Comparison of ENCODE assay signal across 8 cellular contexts in the genomic region with DNA sequence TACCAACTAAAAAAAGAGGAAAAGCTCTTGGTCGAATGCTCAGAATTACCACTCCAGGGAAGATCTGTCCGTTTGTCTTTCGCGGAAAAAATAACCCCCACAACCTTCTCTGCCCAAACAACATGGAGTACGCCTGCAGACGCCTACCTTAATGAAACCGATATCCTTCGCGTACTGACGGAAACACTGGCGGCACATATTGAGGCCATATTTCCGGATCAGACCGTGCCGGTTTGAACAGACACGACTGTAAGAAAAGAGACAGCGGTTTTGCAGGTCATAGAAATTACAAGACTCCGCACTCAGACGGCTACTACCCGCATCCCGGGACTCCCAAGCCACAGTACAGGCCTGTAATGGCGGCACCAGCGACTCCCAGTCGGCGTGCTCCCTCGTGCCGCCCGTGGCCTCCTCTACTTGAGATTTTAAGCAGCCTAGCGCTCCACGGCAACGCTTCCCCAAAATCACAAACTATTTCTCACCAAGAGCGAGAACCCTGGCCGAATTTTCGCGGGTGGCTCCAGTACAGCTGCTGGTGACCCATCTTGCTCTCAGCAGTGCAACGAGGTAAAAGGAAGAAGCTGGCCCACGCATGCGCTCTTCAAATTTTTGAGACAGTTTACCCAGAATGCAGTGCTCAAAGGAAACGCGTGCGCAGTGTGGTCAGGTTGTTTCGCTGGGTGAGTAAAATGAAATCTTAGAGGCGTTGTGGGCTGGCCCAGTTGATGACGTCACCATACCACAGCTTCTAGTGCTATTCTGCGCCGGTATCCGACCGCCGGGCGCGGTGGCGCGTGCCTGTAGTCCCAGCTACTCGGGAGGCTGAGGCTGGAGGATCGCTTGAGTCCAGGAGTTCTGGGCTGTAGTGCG. TPM values are rescaled to one million over a fixed set of nuclear protein-coding genes. Genes with fewer than 3 reads are reported as not detected.
DNase-seq lines count a peak whose midpoint lies in the region; ATAC-seq and TF ChIP-seq lines count a peak whose summit lies in the region.

TSS of gene RPS29 (minus strand) at position 578 of the 870 bp plus-strand sequence. CDS start at position 544, 34 bp downstream.

- TF ChIP-seq EP300 in gastroesophageal sphincter (IDR thresholded peaks at IDR 0.05): no peak

- peak; percentile 88 for TF ChIP-seq POLR2A in NB4 (IDR thresholded peaks at IDR 0.05; ENCODE audit: extremely low read depth, insufficient read length)
- TF ChIP-seq POLR2A in gastroesophageal sphincter (IDR thresholded peaks at IDR 0.05): peak; percentile 76 to 92

- H3K27me3 Mint-ChIP-seq in HFFc6 (ENCODE audit: insufficient read depth): peaks cover 16% of the 10 kb centered on the region
- H3K27me3 Mint-ChIP-seq in activated naive CD4-positive, alpha-beta T cell treated with anti-CD3 and anti-CD28 coated beads, Interleukin-2, amount 10 ng/mL, durations not matched to agents 7 days and 5 days: peaks cover 4% of the 10 kb centered on the region

- H3K36me3 Mint-ChIP-seq in HFFc6 (ENCODE audit: low read depth): peaks cover 51% of the 10 kb centered on the region
- peaks cover 47% of the 10 kb centered on the region for H3K36me3 Mint-ChIP-seq in activated naive CD4-positive, alpha-beta T cell treated with anti-CD3 and anti-CD28 coated beads, Interleukin-2, amount 10 ng/mL, durations not matched to agents 7 days and 5 days

- peak within 1 kb of the TSS; percentile 93 for H3K4me3 Mint-ChIP-seq in HFFc6
- peak within 1 kb of the TSS; percentile 89 for H3K4me3 Mint-ChIP-seq in activated naive CD4-positive, alpha-beta T cell treated with anti-CD3 and anti-CD28 coated beads, Interleukin-2, amount 10 ng/mL, durations not matched to agents 7 days and 5 days

- H3K4me3 ChIP-seq in NB4 (ENCODE audit: low read depth, low read length): peak within 1 kb of the TSS; percentile 100
- H3K4me3 ChIP-seq in SK-N-MC: peak within 1 kb of the TSS; percentile 98
- H3K4me3 ChIP-seq in gastroesophageal sphincter: peak within 1 kb of the TSS; percentile 65 to 96
- peak within 1 kb of the TSS; percentile 87 to 93 for H3K4me3 ChIP-seq in neutrophil (ENCODE audit: low read depth in 1 of 2, low read length in 1 of 2)

- H3K27me3 ChIP-seq in gastroesophageal sphincter: no peaks in the 10 kb centered on the region
- no peaks in the 10 kb centered on the region for H3K27me3 ChIP-seq in neutrophil

- H3K9ac ChIP-seq in SK-N-MC (ENCODE audit: insufficient read length): peak within 1 kb of the TSS; percentile 99

- H3K9me3 ChIP-seq in SK-N-MC (ENCODE audit: low read depth, low read length) (no peaks in the 10 kb centered on the region), gastroesophageal sphincter (no peaks in the 10 kb centered on the region), neutrophil (no peaks in the 10 kb centered on the region)

- peaks cover 47% of the 10 kb centered on the region for H3K4me1 Mint-ChIP-seq in HFFc6 (ENCODE audit: low read depth)
- H3K4me1 Mint-ChIP-seq in activated naive CD4-positive, alpha-beta T cell treated with anti-CD3 and anti-CD28 coated beads, Interleukin-2, amount 10 ng/mL, durations not matched to agents 7 days and 5 days: peaks cover 48% of the 10 kb centered on the region

- 1% methylated on average over 14 to 25 of the region's 55 CpGs for WGBS in gastroesophageal sphincter (ENCODE audit: low coverage in 1 of 2), 2 donors

- peaks cover 43% of the 10 kb centered on the region for H3K36me3 ChIP-seq in SK-N-MC (ENCODE audit: insufficient read depth, low read length)
- H3K36me3 ChIP-seq in gastroesophageal sphincter: peaks cover 0 to 28% of the 10 kb centered on the region in 2 donors
- peaks cover 18% of the 10 kb centered on the region for H3K36me3 ChIP-seq in neutrophil

- peaks cover 5 to 35% (median 6%) of the 10 kb centered on the region in 3 donors for H3K4me1 ChIP-seq in gastroesophageal sphincter
- peaks cover 16 to 19% of the 10 kb centered on the region in 2 experiments for H3K4me1 ChIP-seq in neutrophil (ENCODE audit: control insufficient read depth in 1 of 2, insufficient read depth in 1 of 2, low read depth in 1 of 2, low read length in 1 of 2)

- peak within 1 kb of the TSS; percentile 97 for H3K27ac Mint-ChIP-seq in HFFc6
- H3K27ac Mint-ChIP-seq in activated naive CD4-positive, alpha-beta T cell treated with anti-CD3 and anti-CD28 coated beads, Interleukin-2, amount 10 ng/mL, durations not matched to agents 7 days and 5 days: peak within 1 kb of the TSS; percentile 99

- H3K9me3 Mint-ChIP-seq in HFFc6: peaks cover 17% of the 10 kb centered on the region
- H3K9me3 Mint-ChIP-seq in activated naive CD4-positive, alpha-beta T cell treated with anti-CD3 and anti-CD28 coated beads, Interleukin-2, amount 10 ng/mL, durations not matched to agents 7 days and 5 days: no peaks in the 10 kb centered on the region

- TF ChIP-seq CTCF in HFFc6 (IDR thresholded peaks at IDR 0.05) (no peak), NB4 (IDR thresholded peaks at IDR 0.05; ENCODE audit: low read depth, low read length) (no peak), gastroesophageal sphincter (IDR thresholded peaks at IDR 0.05) (no peak), neutrophil (IDR thresholded peaks at IDR 0.05) (peak; percentile 38)

- CTCF ChIA-PET in activated naive CD4-positive, alpha-beta T cell treated with anti-CD3 and anti-CD28 coated beads, Interleukin-2, amount 10 ng/mL, durations not matched to agents 7 days and 5 days (lab: Charles Lee): interaction anchor here (0.6 to 2.7 kb wide), 11 partner anchors 9 to 124 kb away, joined by 3 to 16 read pairs (median 5); partner anchors contain the start of genes DNAAF2 and LRR1

- H3K27ac ChIP-seq in SK-N-MC: peak within 1 kb of the TSS; percentile 91
- peak within 1 kb of the TSS; percentile 82 to 95 (median 90) for H3K27ac ChIP-seq in gastroesophageal sphincter
- H3K27ac ChIP-seq in neutrophil: peak within 1 kb of the TSS; percentile 86
- peak within 1 kb of the TSS; percentile 83 for H3K27ac ChIP-seq in substantia nigra (ENCODE audit: low read depth, low read length, poor library complexity, severe bottlenecking)

- DNase-seq in GM04503 (ENCODE audit: low read depth): peak; percentile 96
- DNase-seq in HFFc6: peak; percentile 99
- peak; percentile 98 for DNase-seq in NB4 (ENCODE audit: low read depth)
- peak; percentile 100 for DNase-seq in SK-N-MC (ENCODE audit: low read depth, low spot score)
- peak; percentile 99 for DNase-seq in activated naive CD4-positive, alpha-beta T cell treated with anti-CD3 and anti-CD28 coated beads, Interleukin-2, amount 10 ng/mL, durations not matched to agents 7 days and 5 days
- peak; percentile 68 to 97 (median 92) for DNase-seq in substantia nigra (lab: John Stamatoyannopoulos, UW)

- ATAC-seq in gastroesophageal sphincter: peak; percentile 99

RNA-seq across cellular contexts. Expression of gene RPS29, which starts in this region (rescaled TPM):
- 1,000 to 10,000 TPM in 4 of 6 experiments, 100 to 1,000 TPM in 2; 743 to 1,241 (median 1,080) TPM for total RNA-seq in HFFc6 (2021; fragmentation: NEBNext Ultra II Directional; extraction: Animal tissue kit (Norgen Biotek cat#: 25700))
- total RNA-seq in gastroesophageal sphincter: 1,000 to 10,000 TPM; 2,027 to 8,808 (median 4,209) TPM

Comparison
In these comparisons a context has a peak if more than half of its experiments do, and no peak if none do; other contexts are left out.
1. Peak in every context shown above with its lines: DNase-seq, ATAC-seq, H3K4me3 ChIP-seq and H3K27ac ChIP-seq.